In the genomic region with DNA sequence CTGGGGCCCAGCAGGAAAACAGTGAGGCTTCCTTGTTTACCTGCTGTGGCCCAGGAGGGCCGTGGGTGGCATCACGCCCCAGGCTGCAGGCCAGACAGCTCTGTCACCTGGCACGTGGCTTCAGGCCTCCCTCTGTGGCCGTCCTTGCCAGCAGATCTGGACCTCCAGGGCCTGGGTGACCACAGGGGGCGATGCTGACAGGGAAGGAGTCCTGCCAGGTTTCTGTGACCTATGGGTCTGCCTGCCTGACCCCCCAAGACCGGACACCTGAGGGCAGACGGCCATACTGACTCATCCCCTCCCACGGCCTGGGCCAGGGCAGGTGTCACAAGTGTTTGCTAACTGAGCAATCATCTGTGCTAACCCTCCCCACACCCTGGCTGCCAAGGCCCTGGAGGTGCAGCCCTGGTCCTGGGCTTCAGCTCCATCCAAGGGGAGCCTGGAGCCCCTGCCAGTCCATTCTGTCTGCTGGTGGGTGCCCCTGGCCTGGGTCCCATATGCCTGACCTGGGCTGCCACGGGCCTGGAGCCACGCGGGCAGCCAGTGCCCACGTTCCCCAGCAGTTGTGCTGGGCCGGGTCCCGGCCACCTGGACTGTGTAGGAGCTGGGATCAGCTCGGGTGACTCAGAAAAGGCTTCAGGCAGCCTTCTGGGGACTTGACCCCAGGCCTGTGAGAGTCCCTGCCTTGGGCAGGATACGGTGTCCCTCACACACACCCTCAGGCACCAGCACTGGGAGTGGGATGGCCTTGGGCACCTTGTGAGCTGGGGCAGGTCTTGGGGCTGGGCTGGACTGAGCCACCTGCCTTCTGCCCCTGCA, we compare ENCODE assay signal across 2 cellular contexts.
TF ChIP-seq lines count a peak whose summit lies in the region.

No MANE protein-coding gene starts in this region.

TF ChIP-seq in A549, 52 proteins besides CTCF, POLR2A, EP300 and RAD21:
- TF ChIP-seq KDM5A (IDR thresholded peaks at IDR 0.05) (no peak), HDAC2 (IDR thresholded peaks at IDR 0.05) (no peak), RNF2 (IDR thresholded peaks at IDR 0.05; ENCODE audit: borderline replicate concordance, low read depth) (no peak), FOSL2 (IDR thresholded peaks at IDR 0.05) (no peak), FOSL2 (CRISPR knock-in tag; IDR thresholded peaks at IDR 0.05) (0 out of 2 replicates have a peak, but pooled peaks have one; percentile 8), NPAS2 (CRISPR knock-in tag; IDR thresholded peaks at IDR 0.05; ENCODE audit: borderline replicate concordance) (no peak), CBX2 (IDR thresholded peaks at IDR 0.05; ENCODE audit: borderline replicate concordance, low read depth) (no peak), ZSCAN20 (CRISPR knock-in tag; IDR thresholded peaks at IDR 0.05) (no peak), JUN (IDR thresholded peaks at IDR 0.05) (no peak), PHF8 (IDR thresholded peaks at IDR 0.05; ENCODE audit: borderline replicate concordance, low read depth) (no peak), HEYL (CRISPR knock-in tag; IDR thresholded peaks at IDR 0.05) (no peak), MYC (IDR thresholded peaks at IDR 0.05; ENCODE audit: borderline replicate concordance, low read length) (no peak), MAX (IDR thresholded peaks at IDR 0.05) (0 out of 2 replicates have a peak, but pooled peaks have one; percentile 13), ESRRA (IDR thresholded peaks at IDR 0.05; ENCODE audit: borderline replicate concordance, low read length) (no peak), EHMT2 (IDR thresholded peaks at IDR 0.05; ENCODE audit: low read depth) (no peak), POLR2AphosphoS2 (conservative IDR thresholded peaks at IDR 0.05; ENCODE audit: low read length) (no peak)

TF ChIP-seq in GM12878, 131 proteins besides CTCF, POLR2A, EP300 and RAD21:
- peak; percentile 28; the same call in 1 of the 2 replicates for TF ChIP-seq DPF2 (IDR thresholded peaks at IDR 0.05)
- TF ChIP-seq IKZF2 (IDR thresholded peaks at IDR 0.05): no peak
- TF ChIP-seq PML (IDR thresholded peaks at IDR 0.05; ENCODE audit: low read length): no peak
- TF ChIP-seq BHLHE40 (IDR thresholded peaks at IDR 0.05; ENCODE audit: borderline replicate concordance in 1 of 2, low read depth in 2 of 2, low read length in 1 of 2): peak in 1 of 2 experiments; percentile 23; a peak in 1 of 4 replicates
- no peak for TF ChIP-seq RBBP5 (conservative IDR thresholded peaks at IDR 0.05)
- TF ChIP-seq LARP7 (IDR thresholded peaks at IDR 0.05): 0 out of 2 replicates have a peak, but pooled peaks have one; percentile 18
- peak; percentile 22 for TF ChIP-seq BCL3 (IDR thresholded peaks at IDR 0.05; ENCODE audit: borderline replicate concordance, insufficient read depth, low read depth, low read length, poor library complexity, severe bottlenecking)
- TF ChIP-seq, protein P1, sequence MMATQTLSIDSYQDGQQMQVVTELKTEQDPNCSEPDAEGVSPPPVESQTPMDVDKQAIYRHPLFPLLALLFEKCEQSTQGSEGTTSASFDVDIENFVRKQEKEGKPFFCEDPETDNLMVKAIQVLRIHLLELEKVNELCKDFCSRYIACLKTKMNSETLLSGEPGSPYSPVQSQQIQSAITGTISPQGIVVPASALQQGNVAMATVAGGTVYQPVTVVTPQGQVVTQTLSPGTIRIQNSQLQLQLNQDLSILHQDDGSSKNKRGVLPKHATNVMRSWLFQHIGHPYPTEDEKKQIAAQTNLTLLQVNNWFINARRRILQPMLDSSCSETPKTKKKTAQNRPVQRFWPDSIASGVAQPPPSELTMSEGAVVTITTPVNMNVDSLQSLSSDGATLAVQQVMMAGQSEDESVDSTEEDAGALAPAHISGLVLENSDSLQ (IDR thresholded peaks at IDR 0.05): no peak
- peak; percentile 64 for TF ChIP-seq NR2F1 (conservative IDR thresholded peaks at IDR 0.05)
